19 cellular contexts compared by ENCODE assay signal in the genomic region with DNA sequence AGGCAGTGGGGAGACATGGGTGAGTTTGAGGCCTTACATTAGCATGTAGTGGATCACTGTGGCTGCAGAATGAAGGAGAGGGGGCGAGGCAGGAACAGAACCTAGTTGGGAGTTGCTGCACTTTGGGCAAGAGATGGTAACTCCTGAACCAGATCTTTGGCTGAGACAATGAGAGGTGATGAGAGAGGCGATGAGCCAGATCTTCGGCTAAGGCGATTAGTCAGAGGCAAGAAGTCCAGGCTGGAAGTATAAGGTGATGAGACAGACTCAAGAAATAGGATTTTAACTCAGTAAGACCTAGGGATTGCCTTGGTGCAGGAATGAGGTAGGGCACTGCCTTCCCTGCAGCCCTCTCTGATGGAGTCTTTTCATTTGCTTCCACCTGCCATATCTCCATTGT. TPM values are rescaled to one million over a fixed set of nuclear protein-coding genes. Genes with fewer than 3 reads are reported as not detected.
"Had no signal": no experiment of that assay in that cellular context is flagged by ENCODE, and none has a peak within 500 bp of the region (broad histone marks: within the 10 kb centered on the region; RNA-seq: fewer than 3 reads in every experiment).

No MANE protein-coding gene starts in this region.

- H3K9me3 ChIP-seq: adrenal gland, gastrocnemius medialis, left ventricle myocardium inferior, prostate gland, suprapubic skin, transverse colon had no signal

- H3K27ac ChIP-seq: adrenal gland, cardiac muscle cell, gastrocnemius medialis, left ventricle myocardium inferior, prostate gland, suprapubic skin, transverse colon had no signal

- DNase-seq: activated CD4-positive, alpha-beta T cell treated with anti-CD3 and anti-CD28 coated beads, Interleukin-2, amount 50 U/mL, for 4 hours; activated gamma-delta T cell treated with Interleukin-2 at 50 U/mL for 16 hours; adrenal gland; dermis blood vessel endothelial cell; effector memory CD8-positive, alpha-beta T cell; gastrocnemius medialis; head of caudate nucleus; left ventricle myocardium inferior; right cardiac atrium; stimulated activated CD4-positive, alpha-beta T cell treated with anti-CD3 and anti-CD28 coated beads, Interleukin-2, amount 100 ng/mL, for 24 hours; T-helper 2 cell; transverse colon had no signal

- H3K27me3 ChIP-seq: adrenal gland, cardiac muscle cell, gastrocnemius medialis, suprapubic skin, transverse colon had no signal

- H3K36me3 ChIP-seq: adrenal gland, cardiac muscle cell, prostate gland, suprapubic skin, transverse colon had no signal

- ATAC-seq: activated naive CD4-positive, alpha-beta T cell treated with anti-CD3 and anti-CD28 coated beads, Interleukin-2, amount 50 U/mL, for 72 hours; effector memory CD8-positive, alpha-beta T cell; gastrocnemius medialis; naive thymus-derived CD8-positive, alpha-beta T cell; right cardiac atrium had no signal

- H3K27me3 Mint-ChIP-seq: effector memory CD8-positive, alpha-beta T cell; naive thymus-derived CD8-positive, alpha-beta T cell; stimulated activated naive CD8-positive, alpha-beta T cell treated with anti-CD3 and anti-CD28 coated beads, Interleukin-15, Interleukin-2, amounts not matched to agents 100 ng/mL and 50 ng/mL, for 24 hours had no signal

- H3K4me3 ChIP-seq: adrenal gland, cardiac muscle cell, gastrocnemius medialis, left ventricle myocardium inferior, prostate gland, suprapubic skin, transverse colon had no signal

- H3K4me1 ChIP-seq: adrenal gland, gastrocnemius medialis, left ventricle myocardium inferior, prostate gland, suprapubic skin, transverse colon had no signal

- H3K27ac Mint-ChIP-seq: activated naive CD4-positive, alpha-beta T cell treated with anti-CD3 and anti-CD28 coated beads, Interleukin-2, amount 50 U/mL, for 72 hours; naive thymus-derived CD8-positive, alpha-beta T cell; stimulated activated naive CD8-positive, alpha-beta T cell treated with anti-CD3 and anti-CD28 coated beads, Interleukin-15, Interleukin-2, amounts not matched to agents 100 ng/mL and 50 ng/mL, for 24 hours had no signal

- H3K9me3 Mint-ChIP-seq: activated naive CD4-positive, alpha-beta T cell treated with anti-CD3 and anti-CD28 coated beads, Interleukin-2, amount 50 U/mL, for 72 hours; effector memory CD8-positive, alpha-beta T cell; naive thymus-derived CD8-positive, alpha-beta T cell; stimulated activated naive CD8-positive, alpha-beta T cell treated with anti-CD3 and anti-CD28 coated beads, Interleukin-15, Interleukin-2, amounts not matched to agents 100 ng/mL and 50 ng/mL, for 24 hours had no signal

- H3K4me3 Mint-ChIP-seq: effector memory CD8-positive, alpha-beta T cell; naive thymus-derived CD8-positive, alpha-beta T cell; stimulated activated naive CD8-positive, alpha-beta T cell treated with anti-CD3 and anti-CD28 coated beads, Interleukin-15, Interleukin-2, amounts not matched to agents 100 ng/mL and 50 ng/mL, for 24 hours had no signal

RNA-seq across cellular contexts. Expression of a gene that starts 9.1 kb away (rescaled TPM):
- total RNA-seq: dermis blood vessel endothelial cell, skeletal muscle tissue had no signal
- polyA plus RNA-seq: naive thymus-derived CD8-positive, alpha-beta T cell had no signal
